35 cellular contexts compared by ENCODE assay signal in genomic region chr1:30356839-30357238, GRCh38.
DNase-seq lines count a peak whose midpoint lies in the region; ATAC-seq and TF ChIP-seq lines count a peak whose summit lies in the region.
"Had no signal": no experiment of that assay in that cellular context is flagged by ENCODE, and none has a peak within 500 bp of the region (broad histone marks: within the 10 kb centered on the region; RNA-seq: fewer than 3 reads in every experiment).

No MANE protein-coding gene starts in this region.

- H3K27ac ChIP-seq in endodermal cell (ENCODE audit: low read depth, low read length) = no peak overlapping the region
- H3K27ac ChIP-seq: 22Rv1; A549; BLaER1; BLaER1 treated with 17β-estradiol and CSF1 and Interleukin-3, amounts not matched to agents 10 nM and 100 nM; C4-2B had no signal

- 96% methylated on average over 5 to 6 of the region's 6 CpGs for WGBS in endodermal cell (ENCODE audit: insufficient coverage in 1 of 2, insufficient read length in 1 of 2), 2 experiments

- no peak for TF ChIP-seq CTCF in endodermal cell (conservative IDR thresholded peaks at IDR 0.05)

- peaks cover 7% of the 10 kb centered on the region for H3K4me1 ChIP-seq in endodermal cell (ENCODE audit: control insufficient read depth, insufficient read depth, low read length)
- H3K4me1 ChIP-seq: A549, BE2C, Caco-2 had no signal

- no peak for ATAC-seq in activated CD8-positive, alpha-beta memory T cell treated with anti-CD3 and anti-CD28 coated beads, Interleukin-2, amount 10 ng/mL, durations not matched to agents 7 days and 5 days
- ATAC-seq in GM21515 (IDR thresholded peaks at IDR 0.05; ENCODE audit: unreplicated experiment) = no peak
- ATAC-seq: A549; CD8-positive, alpha-beta T cell had no signal

- no peak overlapping the region for H3K9ac ChIP-seq in endodermal cell (ENCODE audit: extremely low read depth, low read length, poor library complexity, severe bottlenecking)
- H3K9ac ChIP-seq: BLaER1; BLaER1 treated with 17β-estradiol and CSF1 and Interleukin-3, amounts not matched to agents 10 nM and 100 nM had no signal

- DNase-seq in activated CD8-positive, alpha-beta memory T cell treated with anti-CD3 and anti-CD28 coated beads, Interleukin-2, amount 10 ng/mL, durations not matched to agents 7 days and 5 days = peak; percentile 33
- DNase-seq in activated CD8-positive, alpha-beta memory T cell treated with anti-CD3 and anti-CD28 coated beads, Interleukin-2, amount 50 U/mL, for 48 hours = no peak
- DNase-seq in ecto neural progenitor cell (ENCODE audit: low spot score) (peak; percentile 16), endodermal cell (peak; percentile 12), mesenteric fat pad (ENCODE audit: low spot score) (peak; percentile 57), middle frontal gyrus (ENCODE audit: extremely low spot score, low spot score) (no peak)
- no peak for DNase-seq in activated naive CD4-positive, alpha-beta T cell treated with anti-CD3 and anti-CD28 coated beads for 36 hours
- DNase-seq: 8988T; ACHN; AML-193; BE2C; C1 segment of cervical spinal cord; Caco-2; Calu3; CD4-positive, alpha-beta memory T cell; CD4-positive, alpha-beta T cell; CD4-positive, CD25-positive, alpha-beta regulatory T cell; CD8-positive, alpha-beta memory T cell; CD8-positive, alpha-beta T cell; COR-L47; DMS 273 treated with DMSO at 0.1 percent for 48 hours; DMS153; DMS53; DMS79; DMS79 treated with DMSO at 0.1 percent for 48 hours; DND-41; EL had no signal

- no peaks in the 10 kb centered on the region for H3K9me3 ChIP-seq in endodermal cell (ENCODE audit: control insufficient read depth, low read length)
- H3K9me3 ChIP-seq: A549; BE2C; BLaER1; BLaER1 treated with 17β-estradiol and CSF1 and Interleukin-3, amounts not matched to agents 10 nM and 100 nM; Caco-2 had no signal

- peaks cover 12% of the 10 kb centered on the region for H3K27me3 Mint-ChIP-seq in activated CD8-positive, alpha-beta memory T cell treated with anti-CD3 and anti-CD28 coated beads, Interleukin-2, amount 10 ng/mL, durations not matched to agents 7 days and 5 days
- no peaks in the 10 kb centered on the region for H3K27me3 Mint-ChIP-seq in endodermal cell (ENCODE audit: insufficient read depth)
- H3K27me3 Mint-ChIP-seq in activated naive CD4-positive, alpha-beta T cell treated with anti-CD3 and anti-CD28 coated beads for 36 hours (ENCODE audit: low read depth) = peaks cover 19% of the 10 kb centered on the region

- intact Hi-C loops in activated naive CD4-positive, alpha-beta T cell treated with anti-CD3 and anti-CD28 coated beads for 36 hours (cut with micrococcal nuclease) = no loop called here

- no peaks in the 10 kb centered on the region for H3K27me3 ChIP-seq in endodermal cell (ENCODE audit: control insufficient read depth, insufficient read depth, low read length, poor library complexity, severe bottlenecking)
- H3K27me3 ChIP-seq: BE2C; BLaER1; BLaER1 treated with 17β-estradiol and CSF1 and Interleukin-3, amounts not matched to agents 10 nM and 100 nM had no signal

- no peaks in the 10 kb centered on the region for H3K4me1 Mint-ChIP-seq in activated CD8-positive, alpha-beta memory T cell treated with anti-CD3 and anti-CD28 coated beads, Interleukin-2, amount 10 ng/mL, durations not matched to agents 7 days and 5 days
- peaks cover 23% of the 10 kb centered on the region for H3K4me1 Mint-ChIP-seq in endodermal cell
- no peaks in the 10 kb centered on the region for H3K4me1 Mint-ChIP-seq in activated naive CD4-positive, alpha-beta T cell treated with anti-CD3 and anti-CD28 coated beads for 36 hours (ENCODE audit: low read depth)
- H3K4me1 Mint-ChIP-seq: B cell; CD14-positive monocyte; CD4-positive, alpha-beta memory T cell; CD4-positive, CD25-positive, alpha-beta regulatory T cell; CD8-positive, alpha-beta memory T cell had no signal

- H3K9me3 Mint-ChIP-seq in activated CD8-positive, alpha-beta memory T cell treated with anti-CD3 and anti-CD28 coated beads, Interleukin-2, amount 10 ng/mL, durations not matched to agents 7 days and 5 days (ENCODE audit: low read depth) = no peaks in the 10 kb centered on the region
- no peaks in the 10 kb centered on the region for H3K9me3 Mint-ChIP-seq in endodermal cell
- H3K9me3 Mint-ChIP-seq in activated naive CD4-positive, alpha-beta T cell treated with anti-CD3 and anti-CD28 coated beads for 36 hours = no peaks in the 10 kb centered on the region
- H3K9me3 Mint-ChIP-seq: CD4-positive, alpha-beta T cell; CD8-positive, alpha-beta memory T cell; CD8-positive, alpha-beta T cell had no signal

- H3K4me3 ChIP-seq in endodermal cell (ENCODE audit: low read length) = no peak overlapping the region
- H3K4me3 ChIP-seq: A549; BLaER1; BLaER1 treated with 17β-estradiol and CSF1 and Interleukin-3, amounts not matched to agents 10 nM and 100 nM had no signal

- CTCF ChIA-PET in activated CD8-positive, alpha-beta memory T cell treated with anti-CD3 and anti-CD28 coated beads, Interleukin-2, amount 10 ng/mL, durations not matched to agents 7 days and 5 days (lab: Charles Lee) = no interaction called here
- CTCF ChIA-PET in activated naive CD4-positive, alpha-beta T cell treated with anti-CD3 and anti-CD28 coated beads for 36 hours (lab: Charles Lee) = no interaction called here

- no peaks in the 10 kb centered on the region for H3K36me3 ChIP-seq in endodermal cell (ENCODE audit: control insufficient read depth, insufficient read depth, low read length)
- H3K36me3 ChIP-seq: BE2C; BLaER1; BLaER1 treated with 17β-estradiol and CSF1 and Interleukin-3, amounts not matched to agents 10 nM and 100 nM had no signal

- no peaks in the 10 kb centered on the region for H3K36me3 Mint-ChIP-seq in activated CD8-positive, alpha-beta memory T cell treated with anti-CD3 and anti-CD28 coated beads, Interleukin-2, amount 10 ng/mL, durations not matched to agents 7 days and 5 days
- no peaks in the 10 kb centered on the region for H3K36me3 Mint-ChIP-seq in endodermal cell (ENCODE audit: low read depth)
- no peaks in the 10 kb centered on the region for H3K36me3 Mint-ChIP-seq in activated naive CD4-positive, alpha-beta T cell treated with anti-CD3 and anti-CD28 coated beads for 36 hours (ENCODE audit: low read depth)
- H3K36me3 Mint-ChIP-seq: CD14-positive monocyte; CD4-positive, alpha-beta memory T cell; CD4-positive, CD25-positive, alpha-beta regulatory T cell; CD8-positive, alpha-beta memory T cell; CD8-positive, alpha-beta T cell had no signal

- H3K27ac Mint-ChIP-seq in activated CD8-positive, alpha-beta memory T cell treated with anti-CD3 and anti-CD28 coated beads, Interleukin-2, amount 10 ng/mL, durations not matched to agents 7 days and 5 days = no peak overlapping the region
- H3K27ac Mint-ChIP-seq in endodermal cell = no peak overlapping the region
- no peak overlapping the region for H3K27ac Mint-ChIP-seq in activated naive CD4-positive, alpha-beta T cell treated with anti-CD3 and anti-CD28 coated beads for 36 hours
- H3K27ac Mint-ChIP-seq: B cell; CD14-positive monocyte; CD4-positive, alpha-beta memory T cell; CD4-positive, alpha-beta T cell; CD4-positive, CD25-positive, alpha-beta regulatory T cell; CD8-positive, alpha-beta memory T cell; CD8-positive, alpha-beta T cell had no signal

- H3K4me3 Mint-ChIP-seq in activated CD8-positive, alpha-beta memory T cell treated with anti-CD3 and anti-CD28 coated beads, Interleukin-2, amount 10 ng/mL, durations not matched to agents 7 days and 5 days = no peak overlapping the region
- H3K4me3 Mint-ChIP-seq in endodermal cell = no peak overlapping the region
- H3K4me3 Mint-ChIP-seq in activated naive CD4-positive, alpha-beta T cell treated with anti-CD3 and anti-CD28 coated beads for 36 hours = no peak overlapping the region
- H3K4me3 Mint-ChIP-seq: B cell; CD14-positive monocyte; CD4-positive, alpha-beta memory T cell; CD4-positive, alpha-beta T cell; CD4-positive, CD25-positive, alpha-beta regulatory T cell; CD8-positive, alpha-beta memory T cell; CD8-positive, alpha-beta T cell had no signal

Comparison
In these comparisons a context has a peak if more than half of its experiments do, and no peak if none do; other contexts are left out.
1. DNase-seq: peak in activated CD8-positive, alpha-beta memory T cell treated with anti-CD3 and anti-CD28 coated beads, Interleukin-2, amount 10 ng/mL, durations not matched to agents 7 days and 5 days (single experiment), ecto neural progenitor cell (single experiment), endodermal cell (single experiment) and mesenteric fat pad (single experiment); none in activated CD8-positive, alpha-beta memory T cell treated with anti-CD3 and anti-CD28 coated beads, Interleukin-2, amount 50 U/mL, for 48 hours (single experiment), middle frontal gyrus (single experiment) and activated naive CD4-positive, alpha-beta T cell treated with anti-CD3 and anti-CD28 coated beads for 36 hours (single experiment).